In genomic region chr2:238146884-238147544, GRCh38 we compare ENCODE assay signal across 1 cellular context.
TF ChIP-seq lines count a peak whose summit lies in the region.

No MANE protein-coding gene starts in this region.

TF ChIP-seq in GM12878, 131 proteins besides CTCF, POLR2A, EP300 and RAD21 (continued from another document):
- TF ChIP-seq EZH2 (IDR thresholded peaks at IDR 0.05; ENCODE audit: borderline replicate concordance, control insufficient read depth, low read depth, low read length), result no peak
- TF ChIP-seq ZNF384 (IDR thresholded peaks at IDR 0.05; ENCODE audit: borderline replicate concordance, low read depth, low read length), result 0 out of 2 replicates have a peak, but pooled peaks have one; percentile 9
- no peak for TF ChIP-seq IRF4 (IDR thresholded peaks at IDR 0.05; ENCODE audit: low read depth, low read length)
- TF ChIP-seq BHLHE40 (IDR thresholded peaks at IDR 0.05; ENCODE audit: borderline replicate concordance in 1 of 2, low read depth in 2 of 2, low read length in 1 of 2), result peak in 1 of 2 experiments; percentile 41; a peak in 1 of 4 replicates
